ENCODE assay signal across 10 cellular contexts in genomic region chr6:2866183-2866846, GRCh38. TPM values are rescaled to one million over a fixed set of nuclear protein-coding genes. Genes with fewer than 3 reads are reported as not detected.
DNase-seq lines count a peak whose midpoint lies in the region; ATAC-seq, FAIRE-seq and TF ChIP-seq lines count a peak whose summit lies in the region.
"Had no signal": no experiment of that assay in that cellular context is flagged by ENCODE, and none has a peak within 500 bp of the region (broad histone marks: within the 10 kb centered on the region; RNA-seq: fewer than 3 reads in every experiment).

No MANE protein-coding gene starts in this region.

- peak overlapping the region; percentile 89 for H3K18ac ChIP-seq in H1 (ENCODE audit: extremely low read depth, low read length)

- no peaks in the 10 kb centered on the region for H3K36me3 ChIP-seq in H1 (ENCODE audit: control insufficient read depth in 2 of 4, insufficient read depth in 4 of 4, low read length in 3 of 4)
- H3K36me3 ChIP-seq: BE2C, stomach had no signal

- CTCF ChIA-PET in A549 (lab: Yijun Ruan, JAX), result interaction anchor here (0.9 to 2.7 kb wide), 7 partner anchors 12 to 86 kb away, joined by 3 to 9 read pairs (median 6); no protein-coding TSS in a partner anchor
- CTCF ChIA-PET in H1 (lab: Charles Lee; ENCODE audit: partially characterized antibody), result interaction anchor here (0.6 to 5.7 kb wide), 10 partner anchors 9 to 1160 kb away, joined by 3 to 29 read pairs (median 4); no protein-coding TSS in a partner anchor
- CTCF ChIA-PET in HEK293T (lab: Yijun Ruan, JAX), result interaction anchor here (1.0 kb wide), 1 partner anchor 11 kb away, joined by 5 read pairs; no protein-coding TSS in a partner anchor

- peak overlapping the region; percentile 99 for H2BK12ac ChIP-seq in H1 (ENCODE audit: low read depth, low read length)

- DNase-seq in A549 (ENCODE audit: low read depth in 1 of 2, low spot score in 1 of 2) (no peak), H1 (ENCODE audit: low read depth in 1 of 2, low spot score in 2 of 2) (no peak), SHP77 treated with DMSO at 0.1 percent for 48 hours (lab: John Stamatoyannopoulos, UW) (no peak), HEK293T (ENCODE audit: extremely low spot score) (no peak)
- DNase-seq in activated naive CD4-positive, alpha-beta T cell treated with anti-CD3 and anti-CD28 coated beads, Interleukin-2, amount 50 U/mL, for 72 hours (ENCODE audit: low spot score in 2 of 2), result no peak
- no peak for DNase-seq in activated effector memory CD4-positive, alpha-beta T cell treated with Interleukin-2 at 50 U/mL for 16 hours
- DNase-seq: BE2C, stomach had no signal

- peaks cover 40% of the 10 kb centered on the region for H3K4me1 ChIP-seq in A549
- peaks cover 8 to 27% (median 19%) of the 10 kb centered on the region in 4 experiments for H3K4me1 ChIP-seq in H1 (replicated peaks in 1 of 4; ENCODE audit: control insufficient read depth in 3 of 4, insufficient read depth in 4 of 4, low read length in 3 of 4)
- H3K4me1 ChIP-seq: BE2C had no signal

- H3K9ac ChIP-seq in H1 (replicated peaks in 1 of 4; ENCODE audit: extremely low read depth in 1 of 4, low read depth in 3 of 4, low read length in 3 of 4), result no peak overlapping the region

- POLR2A ChIA-PET in A549 (lab: Yijun Ruan, JAX) (interaction anchor here (1.1 to 1.4 kb wide), 2 partner anchors 10 to 37 kb away, joined by 3 to 7 read pairs; partner anchors contain the start of gene SERPINB9), H1 (lab: Charles Lee; ENCODE audit: partially characterized antibody) (interaction anchor here (0.7 to 2.5 kb wide), 15 partner anchors 9 to 124 kb away, joined by 3 to 18 read pairs (median 4); no protein-coding TSS in a partner anchor), HEK293T (lab: Yijun Ruan, JAX) (no interaction called here)

- H2BK5ac ChIP-seq in H1 (ENCODE audit: low read depth, low read length), result peak overlapping the region; percentile 94; the same call in 1 of the 2 replicates

- peak overlapping the region; percentile 90 for H4K91ac ChIP-seq in H1 (replicated peaks; ENCODE audit: insufficient read length, low read length)

- no peak overlapping the region for H2BK15ac ChIP-seq in H1 (ENCODE audit: low read length)

- H3K56ac ChIP-seq in H1 (replicated peaks; ENCODE audit: insufficient read length, low read depth, low read length), result no peak overlapping the region

- no peak overlapping the region for H3K23ac ChIP-seq in H1 (ENCODE audit: insufficient read length)

- no peaks in the 10 kb centered on the region for H4K20me1 ChIP-seq in H1 (replicated peaks in 1 of 2; ENCODE audit: control insufficient read depth in 1 of 2, insufficient read depth in 2 of 2, low read length in 2 of 2)

- no peak overlapping the region for H4K5ac ChIP-seq in H1 (ENCODE audit: insufficient read length, low read depth, low read length)

- no peak overlapping the region for H2AK5ac ChIP-seq in H1 (ENCODE audit: low read depth, low read length)

- H3K23me2 ChIP-seq in H1 (ENCODE audit: low read depth, low read length), result peaks cover 2% of the 10 kb centered on the region; the same call in 1 of the 2 replicates

- peaks cover 1 to 7% of the 10 kb centered on the region in 2 donors for H3K9me3 Mint-ChIP-seq in activated naive CD4-positive, alpha-beta T cell treated with anti-CD3 and anti-CD28 coated beads, Interleukin-2, amount 50 U/mL, for 72 hours

- H2AFZ ChIP-seq in H1 (ENCODE audit: low read length), result no peak overlapping the region

- H3K4me2 ChIP-seq in A549 (peak overlapping the region; percentile 95), H1 (ENCODE audit: insufficient read depth in 1 of 2, low read depth in 2 of 2, low read length in 2 of 2) (peak overlapping the region; percentile 37 to 58)

- TF ChIP-seq EP300 in A549 (IDR thresholded peaks at IDR 0.05) (no peak), H1 (IDR thresholded peaks at IDR 0.05; ENCODE audit: borderline replicate concordance in 1 of 2, low read depth in 2 of 2, low read length in 2 of 2) (no peak)

- no peaks in the 10 kb centered on the region for H3K79me1 ChIP-seq in H1 (ENCODE audit: low read depth, low read length)

- TF ChIP-seq POLR2A in A549 (IDR thresholded peaks at IDR 0.05; ENCODE audit: low read length), result no peak
- no peak for TF ChIP-seq POLR2A in H1 (IDR thresholded peaks at IDR 0.05; ENCODE audit: control extremely low read depth in 1 of 2, low read depth in 2 of 2, low read length in 2 of 2)

- no peak overlapping the region for H3K27ac Mint-ChIP-seq in activated naive CD4-positive, alpha-beta T cell treated with anti-CD3 and anti-CD28 coated beads, Interleukin-2, amount 50 U/mL, for 72 hours

- WGBS in A549 (ENCODE audit: missing lambda C conversion rate), result 6% methylated on average over 8 of the region's 8 CpGs
- 16% methylated on average over 8 of the region's 8 CpGs; no CpG with 5 or more reads in 1 of the 2 experiments for WGBS in H1 (ENCODE audit: extremely low coverage in 1 of 2, insufficient coverage in 1 of 2, insufficient read length in 1 of 2, insufficient replicate concordance in 2 of 2, low coverage in 1 of 2, low lambda C conversion rate in 2 of 2, missing lambda C conversion rate in 1 of 2), 2 experiments

- no peak overlapping the region for H3K14ac ChIP-seq in H1 (ENCODE audit: insufficient read length)

- TF ChIP-seq RAD21 in A549 (conservative IDR thresholded peaks at IDR 0.05 in 1 of 2, IDR thresholded peaks at IDR 0.05 in 1 of 2), result no peak
- TF ChIP-seq RAD21 in H1 (IDR thresholded peaks at IDR 0.05 in 1 of 2, conservative IDR thresholded peaks at IDR 0.05 in 1 of 2; ENCODE audit: low read depth in 2 of 2, low read length in 2 of 2), result no peak

- no peaks in the 10 kb centered on the region for H3K27me3 ChIP-seq in H1 (replicated peaks in 1 of 4; ENCODE audit: control insufficient read depth in 3 of 4, extremely low read depth in 1 of 4, insufficient read depth in 3 of 4, low read length in 3 of 4)
- H3K27me3 ChIP-seq: BE2C, stomach had no signal

- FAIRE-seq in A549 (lab: Jason Lieb, UNC) (no peak), H1 (lab: Jason Lieb, UNC) (peak; percentile 82)

- no peaks in the 10 kb centered on the region for H3K79me2 ChIP-seq in H1 (ENCODE audit: control insufficient read depth in 1 of 2, insufficient read depth in 2 of 2, low read length in 2 of 2)

- ATAC-seq in A549 (peak; percentile 59 to 63; a peak in 5 of 6 replicates), GM19324 (IDR thresholded peaks at IDR 0.05; ENCODE audit: low FRiP score, unreplicated experiment) (peak; percentile 64), HG03066 (IDR thresholded peaks at IDR 0.05; ENCODE audit: low read depth, unreplicated experiment) (peak; percentile 40)
- ATAC-seq in activated naive CD4-positive, alpha-beta T cell treated with anti-CD3 and anti-CD28 coated beads, Interleukin-2, amount 50 U/mL, for 72 hours, result no peak

- TF ChIP-seq CTCF in A549 (IDR thresholded peaks at IDR 0.05) (no peak), H1 (IDR thresholded peaks at IDR 0.05; ENCODE audit: control extremely low read depth in 1 of 3, insufficient read depth in 1 of 3, low read depth in 1 of 3, low read length in 3 of 3) (no peak)

- H3K36me3 Mint-ChIP-seq in activated naive CD4-positive, alpha-beta T cell treated with anti-CD3 and anti-CD28 coated beads, Interleukin-2, amount 50 U/mL, for 72 hours, result peaks cover 2 to 10% of the 10 kb centered on the region in 2 donors

- H3K4me3 ChIP-seq in A549, result peak overlapping the region; percentile 18; the same call in 1 of the 3 replicates
- H3K4me3 ChIP-seq in H1 (ENCODE audit: extremely low read depth in 1 of 4, insufficient read depth in 2 of 4, low read depth in 3 of 4, low read length in 4 of 4), result peak overlapping the region in 1 of 4 experiments; percentile 34; a peak in 2 of 8 replicates
- H3K4me3 ChIP-seq: stomach had no signal

- no peak overlapping the region for H3K4ac ChIP-seq in H1 (replicated peaks; ENCODE audit: insufficient read length, low read depth, low read length)

- H2BK120ac ChIP-seq in H1 (replicated peaks; ENCODE audit: low read depth, low read length), result peak overlapping the region; percentile 73

- H3K9me3 ChIP-seq in A549 (no peaks in the 10 kb centered on the region), H1 (ENCODE audit: insufficient read depth in 2 of 2, low read depth in 1 of 2, low read length in 1 of 2) (no peaks in the 10 kb centered on the region)
- H3K9me3 ChIP-seq: BE2C, stomach had no signal

- peak overlapping the region; percentile 69 to 83 for H3K27ac ChIP-seq in A549
- H3K27ac ChIP-seq in H1 (ENCODE audit: low read depth, low read length), result peak overlapping the region; percentile 53; the same call in 1 of the 2 replicates

- H4K8ac ChIP-seq in H1 (ENCODE audit: extremely low read depth, insufficient read depth, low read length), result no peak overlapping the region

- H2BK20ac ChIP-seq in H1 (ENCODE audit: low read length), result peak overlapping the region; percentile 96

RNA-seq across cellular contexts. Expression of gene SERPINB1, which starts 24.7 kb away (rescaled TPM):
- polyA plus RNA-seq in A549 (2011; rRNA removed), result 98.6 and 135 TPM in 2 replicates
- 19.2 and 22.3 TPM in 2 replicates for polyA plus RNA-seq in A549 (2012; cell fraction: cytosol; rRNA removed)
- polyA plus RNA-seq in A549 (2012; cell fraction: nucleus; rRNA removed), result 9.1 and 11.2 TPM in 2 replicates
- polyA plus RNA-seq in A549 (2017; fragmentation: RNase III; extraction: RNeasy Plus Mini Kit Qiagen cat#74134 plus additional on column Dnase treatment), result 52.6 to 63.2 TPM (median 52.7 TPM) in 3 replicates
- 39.0 and 42.9 TPM in 2 replicates for polyA minus RNA-seq in A549 (2011; rRNA and poly(A)+ RNA removed)
- 17.3 and 20.0 TPM in 2 replicates for total RNA-seq in H1 (2021; fragmentation: NEBNext Ultra II Directional; extraction: Animal tissue kit (Norgen Biotek cat#: 25700))
- 6.1 and 8.1 TPM in 2 replicates for polyA plus RNA-seq in H1 (2011; rRNA removed)
- 10.5 TPM for polyA plus RNA-seq in H1 (2011; cell fraction: cytosol; rRNA removed)
- 6.2 TPM for polyA plus RNA-seq in H1 (2011; cell fraction: nucleus; rRNA removed)
- polyA plus RNA-seq in H1 (2012, experiment 1 of 2), result 10.7 to 16.0 TPM (median 12.9 TPM) in 4 replicates
- 4.4 TPM for polyA plus RNA-seq in H1 (2012, experiment 2 of 2)
- polyA plus RNA-seq in H1 (2013, experiment 1 of 2), result 11.4 TPM
- 11.6 TPM for polyA plus RNA-seq in H1 (2013, experiment 2 of 2)
- polyA minus RNA-seq in H1 (2011; rRNA and poly(A)+ RNA removed), result 6.2 and 8.8 TPM in 2 replicates
- polyA minus RNA-seq in H1 (2011; cell fraction: cytosol; rRNA and poly(A)+ RNA removed), result 8.2 TPM
- 8.8 TPM for polyA minus RNA-seq in H1 (2011; cell fraction: nucleus; rRNA and poly(A)+ RNA removed)
- total RNA-seq in activated naive CD4-positive, alpha-beta T cell treated with anti-CD3 and anti-CD28 coated beads, Interleukin-2, amount 50 U/mL, for 72 hours, result 100 to 1,000 TPM; 121 to 169 TPM

RNA-seq across cellular contexts. Expression of gene SERPINB9, which starts 36.8 kb away (rescaled TPM):
- polyA plus RNA-seq in A549 (2011; rRNA removed) (24.7 and 25.7 TPM in 2 replicates), A549 (2017; fragmentation: RNase III; extraction: RNeasy Plus Mini Kit Qiagen cat#74134 plus additional on column Dnase treatment) (8.7 TPM in 3 replicates), H1 (2011; rRNA removed) (53.5 and 93.8 TPM in 2 replicates)
- 8.2 and 9.9 TPM in 2 replicates for polyA plus RNA-seq in A549 (2012; cell fraction: cytosol; rRNA removed)
- 4.4 and 6.7 TPM in 2 replicates for polyA plus RNA-seq in A549 (2012; cell fraction: nucleus; rRNA removed)
- polyA minus RNA-seq in A549 (2011; rRNA and poly(A)+ RNA removed), result 26.4 and 31.6 TPM in 2 replicates
- 63.5 and 66.8 TPM in 2 replicates for total RNA-seq in H1 (2021; fragmentation: NEBNext Ultra II Directional; extraction: Animal tissue kit (Norgen Biotek cat#: 25700))
- polyA plus RNA-seq in H1 (2011; cell fraction: cytosol; rRNA removed), result 58.9 TPM
- 23.5 TPM for polyA plus RNA-seq in H1 (2011; cell fraction: nucleus; rRNA removed)
- 56.9 to 68.1 TPM (median 58.4 TPM) in 4 replicates for polyA plus RNA-seq in H1 (2012, experiment 1 of 2)
- polyA plus RNA-seq in H1 (2012, experiment 2 of 2), result 26.8 TPM
- polyA plus RNA-seq in H1 (2013, experiment 1 of 2), result 31.2 TPM
- polyA plus RNA-seq in H1 (2013, experiment 2 of 2), result 29.8 TPM
- polyA minus RNA-seq in H1 (2011; rRNA and poly(A)+ RNA removed), result 100 and 149 TPM in 2 replicates
- polyA minus RNA-seq in H1 (2011; cell fraction: cytosol; rRNA and poly(A)+ RNA removed), result 53.1 TPM
- polyA minus RNA-seq in H1 (2011; cell fraction: nucleus; rRNA and poly(A)+ RNA removed), result 25.0 TPM
- total RNA-seq in activated naive CD4-positive, alpha-beta T cell treated with anti-CD3 and anti-CD28 coated beads, Interleukin-2, amount 50 U/mL, for 72 hours, result 100 to 1,000 TPM in 1 of 2 donors, 10 to 100 TPM in 1; 51.3 to 102 TPM

Comparison
In these comparisons a context has a peak if more than half of its experiments do, and no peak if none do; other contexts are left out.
1. ATAC-seq: peak in A549 (2 of 2), GM19324 (single experiment) and HG03066 (single experiment); none in activated naive CD4-positive, alpha-beta T cell treated with anti-CD3 and anti-CD28 coated beads, Interleukin-2, amount 50 U/mL, for 72 hours (0 of 2).